21 cellular contexts compared by ENCODE assay signal in genomic region chr6:25327372-25327771, GRCh38. TPM values are rescaled to one million over a fixed set of nuclear protein-coding genes. Genes with fewer than 3 reads are reported as not detected.
A peak's percentile ranks its signal among the peaks of the same experiment; 100 is the strongest.
DNase-seq lines count a peak whose midpoint lies in the region; ATAC-seq, FAIRE-seq and TF ChIP-seq lines count a peak whose summit lies in the region.
"Had no signal": no experiment of that assay in that cellular context is flagged by ENCODE, and none has a peak within 500 bp of the region (broad histone marks: within the 10 kb centered on the region; RNA-seq: fewer than 3 reads in every experiment).

No MANE protein-coding gene starts in this region.

- CTCF ChIA-PET in HepG2 (lab: Yijun Ruan, JAX; ENCODE audit: low intra/inter-chr PET ratio, low total read pairs) = no interaction called here

- in situ Hi-C loops in HepG2 (cut with HindIII; ENCODE audit: extremely low pct_ligation_motif_present, low pct_unique_long_range_greater_than_20kb) = no loop called here

- H3K27me3 ChIP-seq in HepG2 (ENCODE audit: control insufficient read depth in 1 of 2, insufficient read depth in 2 of 2, low read length in 2 of 2) = no peaks in the 10 kb centered on the region
- H3K27me3 ChIP-seq: MG63, Peyer's patch had no signal

- intact Hi-C loops in HepG2 (cut with micrococcal nuclease; ENCODE audit: unreplicated experiment) = no loop called here

- 3% methylated on average over 2 of the region's 2 CpGs for WGBS in HepG2 (ENCODE audit: low lambda C conversion rate)

- POLR2A ChIA-PET in HepG2 (lab: Yijun Ruan, JAX) = no interaction called here

- H4K20me1 ChIP-seq in HepG2 (ENCODE audit: insufficient read depth, low read length) = no peaks in the 10 kb centered on the region

- no peak for TF ChIP-seq POLR2A in HepG2 (IDR thresholded peaks at IDR 0.05; ENCODE audit: insufficient read depth in 1 of 2, low read depth in 2 of 2, low read length in 2 of 2)

- no peaks in the 10 kb centered on the region for H3K9me3 ChIP-seq in HepG2 (ENCODE audit: low read length)
- H3K9me3 ChIP-seq: MG63, Peyer's patch had no signal

- TF ChIP-seq CTCF in HepG2 (CRISPR knock-in tag; IDR thresholded peaks at IDR 0.05) = no peak

- ATAC-seq in HepG2 = peak; percentile 71
- no peak for ATAC-seq in HG02973 (IDR thresholded peaks at IDR 0.05; ENCODE audit: unreplicated experiment)
- ATAC-seq: T-cell had no signal

- no peak overlapping the region for H2AFZ ChIP-seq in HepG2 (ENCODE audit: low read length)

- TF ChIP-seq EP300 in HepG2 (IDR thresholded peaks at IDR 0.05; ENCODE audit: low read depth in 2 of 2, low read length in 2 of 2) = no peak
- no peak for TF ChIP-seq EP300 in HepG2 (CRISPR knock-in tag; IDR thresholded peaks at IDR 0.05; ENCODE audit: borderline replicate concordance)

- no peaks in the 10 kb centered on the region for H3K79me2 ChIP-seq in HepG2 (ENCODE audit: insufficient read depth, low read length)

- no peak overlapping the region for H3K4me3 ChIP-seq in HepG2 (replicated peaks in 1 of 3; ENCODE audit: insufficient read depth in 1 of 3, low read depth in 2 of 3, low read length in 3 of 3)
- H3K4me3 ChIP-seq: MG63, Peyer's patch, SK-N-MC had no signal

- H3K36me3 ChIP-seq in HepG2 (replicated peaks in 1 of 2; ENCODE audit: control insufficient read depth in 1 of 2, insufficient read depth in 2 of 2, low read length in 2 of 2) = no peaks in the 10 kb centered on the region
- H3K36me3 ChIP-seq: MG63, Peyer's patch had no signal

- H3K9ac ChIP-seq in HepG2 (ENCODE audit: insufficient read depth, low read depth, low read length) = no peak overlapping the region

- DNase-seq in DMS 273 (lab: John Stamatoyannopoulos, UW; ENCODE audit: unreplicated experiment) (peak; percentile 24), DMS 273 treated with DMSO at 0.1 percent for 48 hours (lab: John Stamatoyannopoulos, UW) (no peak), NCI-H1694 (lab: John Stamatoyannopoulos, UW) (peak; percentile 51), NCI-H748 treated with DMSO at 0.1 percent for 48 hours (lab: John Stamatoyannopoulos, UW) (peak; percentile 58), HepG2 (ENCODE audit: low spot score) (no peak), SKM-1 (lab: John Stamatoyannopoulos, UW; ENCODE audit: unreplicated experiment) (no peak)
- DNase-seq in activated CD4-positive, alpha-beta T cell treated with anti-CD3 and anti-CD28 coated beads, Interleukin-2, amount 50 U/mL, for 1 hour = no peak
- DNase-seq: CD4-positive, CD25-positive, alpha-beta regulatory T cell; H7; IMR-90; Karpas-422; MG63; NCI-H1105 treated with DMSO at 0.1 percent for 48 hours; NCI-H2029 treated with DMSO at 0.1 percent for 48 hours; NCI-H226; Peyer's patch; Right ventricle myocardium superior; T-cell had no signal

- peaks cover 13% of the 10 kb centered on the region for H3K4me1 ChIP-seq in HepG2 (ENCODE audit: insufficient read depth, low read length)

- BruUV-seq in HepG2 (replicated peaks; lab: Mats Ljungman, UMichigan) = no TSS peak

- H3K4me2 ChIP-seq in HepG2 (ENCODE audit: low read depth, low read length) = no peak overlapping the region

- H3K27ac ChIP-seq in HepG2 (ENCODE audit: extremely low read length, insufficient read depth, low read length) = no peak overlapping the region
- H3K27ac ChIP-seq: 22Rv1, SK-N-MC had no signal

- TF ChIP-seq RAD21 in HepG2 (CRISPR knock-in tag; IDR thresholded peaks at IDR 0.05) = no peak

- FAIRE-seq in HepG2 (lab: Jason Lieb, UNC) = no peak

TF ChIP-seq in HepG2, 621 proteins besides CTCF, POLR2A, EP300 and RAD21 (continues in another document):
- TF ChIP-seq ZNF547 (CRISPR knock-in tag; IDR thresholded peaks at IDR 0.05) (no peak), ZFP82 (CRISPR knock-in tag; IDR thresholded peaks at IDR 0.05; ENCODE audit: borderline replicate concordance) (no peak), CREB3 (CRISPR knock-in tag; IDR thresholded peaks at IDR 0.05) (no peak), PHF8 (CRISPR knock-in tag; IDR thresholded peaks at IDR 0.05) (no peak), ZNF256 (CRISPR knock-in tag; conservative IDR thresholded peaks at IDR 0.05) (no peak), CEBPZ (IDR thresholded peaks at IDR 0.05; ENCODE audit: low read length) (no peak), MYNN (CRISPR knock-in tag; IDR thresholded peaks at IDR 0.05; ENCODE audit: low read depth) (no peak)

RNA-seq across cellular contexts. Expression of gene CARMIL1, which starts 48.2 kb away (rescaled TPM):
- 2.6 and 2.9 TPM in 2 replicates for total RNA-seq in HepG2 (2016; rRNA removed; fragmentation: Illumina TruSeq; extraction: Trizol)
- total RNA-seq in HepG2 (2016; cell fraction: cytosol; rRNA removed; fragmentation: Illumina TruSeq; extraction: Trizol; ENCODE audit: low read depth) = 0.62 and 0.71 TPM in 2 replicates
- 2.5 TPM in 2 replicates for total RNA-seq in HepG2 (2016; cell fraction: insoluble cytoplasmic fraction; rRNA removed; fragmentation: Illumina TruSeq; extraction: Trizol)
- total RNA-seq in HepG2 (2016; cell fraction: membrane; rRNA removed; fragmentation: Illumina TruSeq; extraction: Trizol) = 0.96 and 0.99 TPM in 2 replicates
- total RNA-seq in HepG2 (2016; cell fraction: nucleus; rRNA removed; fragmentation: Illumina TruSeq; extraction: Trizol) = 2.9 and 3.2 TPM in 2 replicates
- 1.4 and 1.8 TPM in 2 replicates for polyA plus RNA-seq in HepG2 (2011; rRNA removed)
- polyA plus RNA-seq in HepG2 (2011; cell fraction: cytosol; rRNA removed) = 1.1 and 1.2 TPM in 2 replicates
- 1.3 TPM in 2 replicates for polyA plus RNA-seq in HepG2 (2011; cell fraction: nucleus; rRNA removed)
- polyA plus RNA-seq in HepG2 (2012) = 1.3 and 2.3 TPM in 2 replicates
- polyA plus RNA-seq in HepG2 (2016; cell fraction: cytosol; fragmentation: Illumina TruSeq; extraction: Trizol; ENCODE audit: low read depth) = 0.12 and 0.16 TPM in 2 replicates
- 1.6 and 2.0 TPM in 2 replicates for polyA plus RNA-seq in HepG2 (2016; cell fraction: insoluble cytoplasmic fraction; fragmentation: Illumina TruSeq; extraction: Trizol; ENCODE audit: low read depth)
- 0.38 and 0.58 TPM in 2 replicates for polyA plus RNA-seq in HepG2 (2016; cell fraction: membrane; fragmentation: Illumina TruSeq; extraction: Trizol; ENCODE audit: low read depth)
- polyA plus RNA-seq in HepG2 (2016; cell fraction: nucleus; fragmentation: Illumina TruSeq; extraction: Trizol; ENCODE audit: insufficient read depth, low read depth) = 1.9 and 2.5 TPM in 2 replicates
- polyA minus RNA-seq in HepG2 (2011; rRNA and poly(A)+ RNA removed; ENCODE audit: low replicate concordance) = 1.8 and 15.1 TPM in 2 replicates
- polyA minus RNA-seq in HepG2 (2011; cell fraction: cytosol; rRNA and poly(A)+ RNA removed) = 1.8 and 1.9 TPM in 2 replicates
- 4.6 and 7.1 TPM in 2 replicates for polyA minus RNA-seq in HepG2 (2011; cell fraction: nucleus; rRNA and poly(A)+ RNA removed)

Comparison
In these comparisons a context has a peak if more than half of its experiments do, and no peak if none do; other contexts are left out.
1. DNase-seq: peak in DMS 273 (single experiment), NCI-H1694 (single experiment) and NCI-H748 treated with DMSO at 0.1 percent for 48 hours (single experiment); none in DMS 273 treated with DMSO at 0.1 percent for 48 hours (single experiment), HepG2 (single experiment), activated CD4-positive, alpha-beta T cell treated with anti-CD3 and anti-CD28 coated beads, Interleukin-2, amount 50 U/mL, for 1 hour (single experiment) and SKM-1 (single experiment).